In the genomic region with DNA sequence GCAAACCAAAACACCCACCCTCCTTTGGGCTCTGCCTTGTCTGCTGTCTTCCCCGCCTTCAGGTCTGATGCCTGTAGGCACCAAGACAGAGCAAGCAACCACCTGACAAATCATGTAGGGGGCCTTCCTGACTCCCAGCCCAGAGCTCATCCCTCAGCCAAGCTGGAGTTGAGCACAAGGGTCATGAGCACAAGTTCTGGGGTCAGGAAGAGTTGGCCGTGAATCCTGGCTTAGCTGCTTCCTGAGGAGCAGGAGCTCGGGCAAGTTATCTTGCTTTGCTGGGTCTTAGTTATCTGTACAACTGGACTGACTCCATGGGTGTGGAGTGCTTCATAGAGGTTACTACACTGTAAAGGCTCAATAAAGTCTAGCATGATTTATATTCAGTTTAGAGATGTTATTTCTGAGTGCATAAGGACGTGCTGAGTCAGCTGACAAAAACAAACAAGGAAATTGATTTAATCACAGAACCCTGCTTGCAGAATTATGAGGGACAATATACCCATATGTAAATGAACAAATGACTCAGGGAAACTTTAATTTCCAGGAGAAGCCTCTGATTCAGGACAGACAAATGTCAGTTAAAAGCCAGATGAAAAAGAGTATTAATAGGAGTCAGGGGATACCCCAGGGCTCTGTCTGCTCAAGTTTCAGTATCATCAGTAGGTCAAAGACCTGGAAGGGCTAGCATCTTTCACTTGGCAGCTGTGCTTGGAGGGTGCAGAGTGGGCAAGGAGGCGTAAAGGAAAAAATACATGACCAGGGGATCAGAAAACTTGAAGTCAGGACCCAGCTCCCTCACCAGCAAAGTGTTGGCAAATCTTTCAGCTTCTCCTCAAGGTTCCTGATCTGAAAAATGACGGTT, we compare ENCODE assay signal across 8 cellular contexts. TPM values are rescaled to one million over a fixed set of nuclear protein-coding genes. Genes with fewer than 3 reads are reported as not detected.
DNase-seq lines count a peak whose midpoint lies in the region; ATAC-seq and TF ChIP-seq lines count a peak whose summit lies in the region.

No MANE protein-coding gene starts in this region.

- H3K4me1 ChIP-seq in spleen: peaks cover 30 to 61% (median 45%) of the 10 kb centered on the region in 6 donors

- H3K36me3 ChIP-seq in spleen: peaks cover 0 to 61% (median 25%) of the 10 kb centered on the region in 6 donors

- intact Hi-C loops in spleen (cut with DNase I; ENCODE audit: low total_unique reads): no loop called here

- TF ChIP-seq POLR2A in spleen (IDR thresholded peaks at IDR 0.05): no peak

- peak; percentile 51 for DNase-seq in OCI-M1 (lab: John Stamatoyannopoulos, UW)
- peak; percentile 80 for DNase-seq in fibroblast of mammary gland (ENCODE audit: low read depth)
- peak; percentile 57 for DNase-seq in spleen
- no peak for DNase-seq in AML-193 (lab: John Stamatoyannopoulos, UW)
- no peak for DNase-seq in HuH-7.5 (ENCODE audit: low spot score)

- WGBS in spleen, 5 donors: 35 to 60% (median 53%) methylated on average over 6 of the region's 6 CpGs

- H3K4me3 ChIP-seq in fibroblast of mammary gland (ENCODE audit: control insufficient read depth, low read depth, low read length) (no peak overlapping the region), spleen (peak overlapping the region in 1 of 8 donors; percentile 2)

- H3K27me3 ChIP-seq in spleen (replicated peaks in 1 of 7): no peaks in the 10 kb centered on the region

- ATAC-seq in GM18873 (IDR thresholded peaks at IDR 0.05; ENCODE audit: low FRiP score, unreplicated experiment) (peak; percentile 39), HG03159 (IDR thresholded peaks at IDR 0.05; ENCODE audit: unreplicated experiment) (no peak), HG03460 (IDR thresholded peaks at IDR 0.05; ENCODE audit: unreplicated experiment) (no peak)

- no peak for TF ChIP-seq CTCF in fibroblast of mammary gland (conservative IDR thresholded peaks at IDR 0.05; ENCODE audit: control insufficient read depth, insufficient read depth, low read depth, low read length)
- TF ChIP-seq CTCF in spleen (IDR thresholded peaks at IDR 0.05 in 8 of 11, conservative IDR thresholded peaks at IDR 0.05 in 3 of 11): no peak

- H3K9me3 ChIP-seq in spleen: no peaks in the 10 kb centered on the region

- H3K27ac ChIP-seq in spleen: peak overlapping the region in 7 of 8 donors; percentile 36 to 89 (median 72)

RNA-seq across cellular contexts. Expression of a gene that starts 15.1 kb away (rescaled TPM):
- 1 to 10 TPM in 3 of 7 donors, under 1 TPM in 2, not detected in 2; 0.44 to 2.2 (median 1.1) TPM for total RNA-seq in spleen
- polyA plus RNA-seq in spleen: 1 to 10 TPM; 1.4 to 3.3 (median 1.9) TPM

RNA-seq across cellular contexts. Expression of a gene that starts 22.8 kb away (rescaled TPM):
- total RNA-seq in spleen: not detected
- under 1 TPM in 1 of 3 donors, not detected in 2; 0.70 TPM for polyA plus RNA-seq in spleen

RNA-seq across cellular contexts. Expression of a gene that starts 29.4 kb away (rescaled TPM):
- not detected for total RNA-seq in spleen
- under 1 TPM in 2 of 3 donors, not detected in 1; 0.05 to 0.16 TPM for polyA plus RNA-seq in spleen

Comparison
In these comparisons a context has a peak if more than half of its experiments do, and no peak if none do; other contexts are left out.
1. DNase-seq: peak in OCI-M1 (single experiment), fibroblast of mammary gland (single experiment) and spleen (single experiment); none in AML-193 (0 of 2) and HuH-7.5 (single experiment).